Comparison of ENCODE assay signal across 17 cellular contexts in the genomic region with DNA sequence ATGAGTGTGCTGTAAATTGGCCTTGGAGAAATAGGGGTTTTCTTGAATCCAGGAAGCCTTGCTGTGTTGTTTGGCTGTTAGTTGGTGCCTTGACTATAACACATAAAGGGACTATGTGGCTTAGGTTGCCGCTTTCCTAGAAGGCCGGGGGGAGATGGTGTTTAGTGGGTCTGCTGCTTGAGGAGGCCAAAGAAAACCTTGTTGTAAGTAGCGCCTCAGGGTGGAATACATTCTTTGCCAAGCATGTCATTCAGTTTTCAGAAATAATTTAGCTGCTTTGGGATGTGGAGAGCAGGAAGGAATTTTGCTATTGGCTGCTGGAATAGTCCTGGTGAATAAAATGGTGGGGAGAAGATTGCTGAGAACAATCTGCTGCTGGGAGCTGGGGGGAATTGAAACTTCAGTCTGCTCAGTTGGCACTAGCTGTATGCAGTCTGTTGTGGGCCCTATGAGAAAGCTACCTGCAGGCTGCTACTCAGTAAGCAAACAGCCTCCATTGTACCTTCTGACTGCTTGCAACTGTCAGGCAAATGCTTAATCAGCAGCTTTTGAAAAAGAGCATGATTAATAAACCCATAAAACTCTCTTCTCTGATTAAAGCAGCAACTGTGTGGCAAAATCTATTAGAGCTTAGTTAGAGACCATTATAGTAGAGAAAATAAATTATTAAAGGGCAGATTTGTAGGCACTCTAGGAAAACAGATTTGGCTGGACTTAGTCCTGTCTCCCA.
DNase-seq lines count a peak whose midpoint lies in the region; ATAC-seq and TF ChIP-seq lines count a peak whose summit lies in the region.
"Had no signal": no experiment of that assay in that cellular context is flagged by ENCODE, and none has a peak within 500 bp of the region (broad histone marks: within the 10 kb centered on the region; RNA-seq: fewer than 3 reads in every experiment).

No MANE protein-coding gene starts in this region.

- peaks cover 58 to 96% (median 86%) of the 10 kb centered on the region in 10 experiments for H3K4me1 ChIP-seq in BLaER1 treated with 17β-estradiol and CSF1 and Interleukin-3, amounts not matched to agents 10 nM and 100 nM
- H3K4me1 ChIP-seq in osteoblast (ENCODE audit: insufficient read depth, low read length): peaks cover 18% of the 10 kb centered on the region

- H3K9me3 Mint-ChIP-seq in stimulated activated naive CD8-positive, alpha-beta T cell treated with anti-CD3 and anti-CD28 coated beads, Interleukin-15, amount 100 ng/mL, for 72 hours: no peaks in the 10 kb centered on the region

- peak overlapping the region; percentile 18 to 79 (median 74); a peak in 21 of 22 replicates for H3K9ac ChIP-seq in BLaER1 treated with 17β-estradiol and CSF1 and Interleukin-3, amounts not matched to agents 10 nM and 100 nM

- H3K27ac Mint-ChIP-seq in stimulated activated naive CD8-positive, alpha-beta T cell treated with anti-CD3 and anti-CD28 coated beads, Interleukin-15, amount 100 ng/mL, for 72 hours: no peak overlapping the region

- no peak for ATAC-seq in stimulated activated naive CD8-positive, alpha-beta T cell treated with anti-CD3 and anti-CD28 coated beads, Interleukin-15, amount 100 ng/mL, for 72 hours
- ATAC-seq in Right ventricle myocardium inferior: no peak
- ATAC-seq: activated CD4-positive, CD25-positive, alpha-beta regulatory T cell treated with anti-CD3 and anti-CD28 coated beads, Interleukin-2, amount 50 U/mL, for 24 hours; mucosa of descending colon had no signal

- peak overlapping the region; percentile 74 to 96 (median 82) for H3K4me2 ChIP-seq in BLaER1 treated with 17β-estradiol and CSF1 and Interleukin-3, amounts not matched to agents 10 nM and 100 nM
- no peak overlapping the region for H3K4me2 ChIP-seq in osteoblast (ENCODE audit: insufficient read depth, low read length)

- no peaks in the 10 kb centered on the region for H3K9me3 ChIP-seq in BLaER1 treated with 17β-estradiol and CSF1 and Interleukin-3, amounts not matched to agents 10 nM and 100 nM (replicated peaks in 1 of 11)
- no peaks in the 10 kb centered on the region for H3K9me3 ChIP-seq in osteoblast (ENCODE audit: low read depth, low read length)
- H3K9me3 ChIP-seq: mucosa of descending colon had no signal

- H3K27me3 ChIP-seq in BLaER1 treated with 17β-estradiol and CSF1 and Interleukin-3, amounts not matched to agents 10 nM and 100 nM: no peaks in the 10 kb centered on the region; a peak in 2 of 22 replicates
- no peaks in the 10 kb centered on the region for H3K27me3 ChIP-seq in osteoblast (ENCODE audit: insufficient read depth, low read length)

- TF ChIP-seq CTCF in epithelial cell of esophagus (IDR thresholded peaks at IDR 0.05; ENCODE audit: insufficient read depth, low read depth, low read length, missing control alignments) (no peak), osteoblast (IDR thresholded peaks at IDR 0.05; ENCODE audit: extremely low read depth, low read depth, low read length) (no peak)

- H4K20me1 ChIP-seq in BLaER1 treated with 17β-estradiol and CSF1 and Interleukin-3, amounts not matched to agents 10 nM and 100 nM: no peaks in the 10 kb centered on the region
- H4K20me1 ChIP-seq in osteoblast (ENCODE audit: insufficient read depth, low read length): no peaks in the 10 kb centered on the region

- no peaks in the 10 kb centered on the region for H3K36me3 ChIP-seq in BLaER1 treated with 17β-estradiol and CSF1 and Interleukin-3, amounts not matched to agents 10 nM and 100 nM
- H3K36me3 ChIP-seq in osteoblast (ENCODE audit: insufficient read depth, low read length): no peaks in the 10 kb centered on the region

- DNase-seq in NCI-H69 (lab: John Stamatoyannopoulos, UW) (peak; percentile 65), epithelial cell of esophagus (ENCODE audit: low read depth) (peak; percentile 31), osteoblast (ENCODE audit: insufficient read length, low spot score, missing footprints) (no peak), NCI-H2081 treated with DMSO at 0.1 percent for 48 hours (lab: John Stamatoyannopoulos, UW) (no peak), Right ventricle myocardium inferior (ENCODE audit: missing footprints) (no peak), glomerular visceral epithelial cell (ENCODE audit: extremely low spot score) (no peak)
- DNase-seq in stimulated activated naive CD8-positive, alpha-beta T cell treated with anti-CD3 and anti-CD28 coated beads, Interleukin-15, amount 100 ng/mL, for 72 hours: no peak
- DNase-seq: activated naive CD4-positive, alpha-beta T cell treated with anti-CD3 and anti-CD28 coated beads, Interleukin-2, amount 50 U/mL, for 16 hours; COR-L47; mucosa of descending colon; NCI-H2107; posterior cingulate gyrus; stimulated activated CD4-positive, alpha-beta T cell treated with anti-CD3 and anti-CD28 coated beads, Interleukin-15, amount 100 ng/mL, for 24 hours; substantia nigra; T-helper 2 cell had no signal

- H3K4me1 Mint-ChIP-seq in stimulated activated naive CD8-positive, alpha-beta T cell treated with anti-CD3 and anti-CD28 coated beads, Interleukin-15, amount 100 ng/mL, for 72 hours: no peaks in the 10 kb centered on the region

- no peaks in the 10 kb centered on the region for H3K79me2 ChIP-seq in osteoblast (ENCODE audit: insufficient read depth, low read length)

- H3K4me3 ChIP-seq in BLaER1 treated with 17β-estradiol and CSF1 and Interleukin-3, amounts not matched to agents 10 nM and 100 nM: peak overlapping the region in 9 of 10 experiments; percentile 6 to 64 (median 35); a peak in 13 of 20 replicates
- H3K4me3 ChIP-seq in epithelial cell of esophagus (ENCODE audit: low read length) (no peak overlapping the region), osteoblast (ENCODE audit: insufficient read depth, low read length) (no peak overlapping the region)
- H3K4me3 ChIP-seq: mucosa of descending colon had no signal

- H3K27ac ChIP-seq in BLaER1 treated with 17β-estradiol and CSF1 and Interleukin-3, amounts not matched to agents 10 nM and 100 nM: peak overlapping the region in 10 of 11 experiments; percentile 43 to 93 (median 74); a peak in 20 of 22 replicates
- H3K27ac ChIP-seq in osteoblast (ENCODE audit: low read depth, low read length): peak overlapping the region; percentile 9

- no peak overlapping the region for H3K4me3 Mint-ChIP-seq in stimulated activated naive CD8-positive, alpha-beta T cell treated with anti-CD3 and anti-CD28 coated beads, Interleukin-15, amount 100 ng/mL, for 72 hours

- H2AFZ ChIP-seq in osteoblast (ENCODE audit: low read length): peak overlapping the region; percentile 56

- intact Hi-C loops in Right ventricle myocardium inferior (cut with DNase I): no loop called here

- peaks cover 15% of the 10 kb centered on the region for H3K27me3 Mint-ChIP-seq in stimulated activated naive CD8-positive, alpha-beta T cell treated with anti-CD3 and anti-CD28 coated beads, Interleukin-15, amount 100 ng/mL, for 72 hours

Comparison
In these comparisons a context has a peak if more than half of its experiments do, and no peak if none do; other contexts are left out.
1. H3K4me3 ChIP-seq: peak in BLaER1 treated with 17β-estradiol and CSF1 and Interleukin-3, amounts not matched to agents 10 nM and 100 nM (9 of 10); none in epithelial cell of esophagus (single experiment) and osteoblast (single experiment).
2. DNase-seq: peak in NCI-H69 (single experiment) and epithelial cell of esophagus (single experiment); none in osteoblast (single experiment), stimulated activated naive CD8-positive, alpha-beta T cell treated with anti-CD3 and anti-CD28 coated beads, Interleukin-15, amount 100 ng/mL, for 72 hours (0 of 2), NCI-H2081 treated with DMSO at 0.1 percent for 48 hours (single experiment), Right ventricle myocardium inferior (single experiment) and glomerular visceral epithelial cell (single experiment).